ENCODE assay signal across 41 cellular contexts in genomic region chrX:13330446-13330845, GRCh38. TPM values are rescaled to one million over a fixed set of nuclear protein-coding genes. Genes with fewer than 3 reads are reported as not detected.
"Had no signal": no experiment of that assay in that cellular context is flagged by ENCODE, and none has a peak within 500 bp of the region (broad histone marks: within the 10 kb centered on the region; RNA-seq: fewer than 3 reads in every experiment).

No MANE protein-coding gene starts in this region.

- H3K9me3 ChIP-seq: adrenal gland, body of pancreas, breast epithelium had no signal

- H3K36me3 Mint-ChIP-seq: activated CD4-positive, alpha-beta memory T cell treated with anti-CD3 and anti-CD28 coated beads for 36 hours; activated naive CD4-positive, alpha-beta T cell treated with anti-CD3 and anti-CD28 coated beads, Interleukin-2, amount 50 U/mL, for 72 hours; activated naive CD8-positive, alpha-beta T cell treated with anti-CD3 and anti-CD28 coated beads for 36 hours had no signal

- H3K4me3 ChIP-seq: adrenal gland, body of pancreas, breast epithelium, cardiac muscle cell had no signal

- H3K4me1 ChIP-seq: adrenal gland, body of pancreas, breast epithelium had no signal

- H3K27ac ChIP-seq: adrenal gland, body of pancreas, brain microvascular endothelial cell, breast epithelium, cardiac muscle cell, VCaP had no signal

- H3K27ac Mint-ChIP-seq: activated B cell treated with CpG ODN at 0.5 μM for 24 hours; activated CD4-positive, alpha-beta memory T cell treated with anti-CD3 and anti-CD28 coated beads for 36 hours; activated CD4-positive, alpha-beta T cell treated with anti-CD3 and anti-CD28 coated beads, Interleukin-2, amount 10 ng/mL, durations not matched to agents 24 days and 14 days; activated CD8-positive, alpha-beta T cell treated with anti-CD3 and anti-CD28 coated beads for 36 hours; activated naive CD4-positive, alpha-beta T cell treated with anti-CD3 and anti-CD28 coated beads for 36 hours; activated naive CD4-positive, alpha-beta T cell treated with anti-CD3 and anti-CD28 coated beads, Interleukin-2, amount 50 U/mL, for 72 hours; activated naive CD8-positive, alpha-beta T cell treated with anti-CD3 and anti-CD28 coated beads for 36 hours; activated T-cell treated with anti-CD3 and anti-CD28 coated beads, Interleukin-2, amount 50 U/mL, for 72 hours; activated T-helper 1 cell treated with anti-CD3 and anti-CD28 coated beads, Interleukin-12 subunit alpha, Interleukin-12 subunit beta, Interleukin-2, Interleukin-4 antibody, amounts not matched to agents 30 ng/mL and 10 ng/mL and 1 ng/mL, durations not matched to agents 14 hours and 24 hours and 36 hours; activated T-helper 17 cell treated with anti-CD3 and anti-CD28 coated beads, Interleukin-2, amount 50 U/mL, for 72 hours; T-helper 1 cell treated with Interleukin-12 subunit alpha and Interleukin-12 subunit beta and Interleukin-4 antibody, amounts not matched to agents 30 μg/mL and 1 μg/mL, for 36 hours; T-helper 2 cell treated with Interferon-gamma antibody and Interleukin-4, amounts not matched to agents 5 μg/mL and 100 μg/mL, for 36 hours had no signal

- H3K27me3 Mint-ChIP-seq: activated B cell treated with CpG ODN at 0.5 μM for 24 hours; activated CD4-positive, alpha-beta memory T cell treated with anti-CD3 and anti-CD28 coated beads for 36 hours; activated CD4-positive, alpha-beta T cell treated with anti-CD3 and anti-CD28 coated beads, Interleukin-2, amount 10 ng/mL, durations not matched to agents 24 days and 14 days; activated CD8-positive, alpha-beta T cell treated with anti-CD3 and anti-CD28 coated beads for 36 hours; activated naive CD8-positive, alpha-beta T cell treated with anti-CD3 and anti-CD28 coated beads for 36 hours; activated T-helper 17 cell treated with anti-CD3 and anti-CD28 coated beads, Interleukin-2, amount 50 U/mL, for 72 hours; central memory CD8-positive, alpha-beta T cell had no signal

- H3K9me3 Mint-ChIP-seq: activated B cell treated with CpG ODN at 0.5 μM for 24 hours; activated CD4-positive, alpha-beta memory T cell treated with anti-CD3 and anti-CD28 coated beads for 36 hours; activated CD8-positive, alpha-beta T cell treated with anti-CD3 and anti-CD28 coated beads for 36 hours; activated naive CD4-positive, alpha-beta T cell treated with anti-CD3 and anti-CD28 coated beads for 36 hours; activated naive CD4-positive, alpha-beta T cell treated with anti-CD3 and anti-CD28 coated beads, Interleukin-2, amount 50 U/mL, for 72 hours; activated naive CD8-positive, alpha-beta T cell treated with anti-CD3 and anti-CD28 coated beads for 36 hours; activated T-cell treated with anti-CD3 and anti-CD28 coated beads, Interleukin-2, amount 50 U/mL, for 4 hours; activated T-helper 1 cell treated with anti-CD3 and anti-CD28 coated beads, Interleukin-12 subunit alpha, Interleukin-12 subunit beta, Interleukin-2, Interleukin-4 antibody, amounts not matched to agents 30 ng/mL and 10 ng/mL and 1 ng/mL, durations not matched to agents 14 hours and 24 hours and 36 hours; activated T-helper 17 cell treated with anti-CD3 and anti-CD28 coated beads, Interleukin-2, amount 50 U/mL, for 72 hours; central memory CD8-positive, alpha-beta T cell; T-helper 2 cell treated with Interferon-gamma antibody and Interleukin-4, amounts not matched to agents 5 μg/mL and 100 μg/mL, for 36 hours had no signal

- FAIRE-seq: TTC549 had no signal

- H3K36me3 ChIP-seq: adrenal gland, brain microvascular endothelial cell, breast epithelium, cardiac muscle cell had no signal

- ATAC-seq: activated CD8-positive, alpha-beta T cell treated with anti-CD3 and anti-CD28 coated beads for 36 hours; activated naive CD4-positive, alpha-beta T cell treated with anti-CD3 and anti-CD28 coated beads, Interleukin-2, amount 50 U/mL, for 72 hours; activated T-cell treated with anti-CD3 and anti-CD28 coated beads, Interleukin-2, amount 50 U/mL, for 4 hours; activated T-cell treated with anti-CD3 and anti-CD28 coated beads, Interleukin-2, amount 50 U/mL, for 72 hours; activated T-helper 17 cell treated with anti-CD3 and anti-CD28 coated beads, Interleukin-2, amount 50 U/mL, for 72 hours; body of pancreas had no signal

- H3K27me3 ChIP-seq: body of pancreas, brain microvascular endothelial cell, cardiac muscle cell had no signal

- DNase-seq: activated B cell treated with CpG ODN at 0.5 μM for 24 hours; activated CD4-positive, alpha-beta memory T cell treated with anti-CD3 and anti-CD28 coated beads for 36 hours; activated CD4-positive, alpha-beta T cell treated with anti-CD3 and anti-CD28 coated beads for 4 hours; activated CD4-positive, alpha-beta T cell treated with anti-CD3 and anti-CD28 coated beads, Interleukin-2, amount 10 ng/mL, durations not matched to agents 24 days and 14 days; activated CD4-positive, alpha-beta T cell treated with anti-CD3 and anti-CD28 coated beads, Interleukin-2, amount 50 U/mL, for 1 hour; activated CD4-positive, alpha-beta T cell treated with anti-CD3 and anti-CD28 coated beads, Interleukin-2, amount 50 U/mL, for 4 hours; activated CD4-positive, CD25-positive, alpha-beta regulatory T cell treated with anti-CD3 and anti-CD28 coated beads, Interleukin-2, amount 50 U/mL, for 72 hours; activated CD8-positive, alpha-beta memory T cell treated with anti-CD3 and anti-CD28 coated beads, Interleukin-2, amount 50 U/mL, for 4 hours; activated CD8-positive, alpha-beta T cell treated with anti-CD3 and anti-CD28 coated beads for 36 hours; activated effector memory CD4-positive, alpha-beta T cell treated with anti-CD3 and anti-CD28 coated beads, Interleukin-2, amount 50 U/mL, for 16 hours; activated gamma-delta T cell treated with Interleukin-2 at 50 U/mL for 16 hours; activated naive CD4-positive, alpha-beta T cell; activated naive CD4-positive, alpha-beta T cell treated with anti-CD3 and anti-CD28 coated beads for 36 hours; activated naive CD4-positive, alpha-beta T cell treated with anti-CD3 and anti-CD28 coated beads, Interleukin-2, amount 50 U/mL, for 16 hours; activated naive CD8-positive, alpha-beta T cell treated with anti-CD3 and anti-CD28 coated beads for 36 hours; activated T-cell treated with anti-CD3 and anti-CD28 coated beads for 4 hours; activated T-cell treated with anti-CD3 and anti-CD28 coated beads, Interleukin-2, amount 50 U/mL, for 1 hour; activated T-cell treated with anti-CD3 and anti-CD28 coated beads, Interleukin-2, amount 50 U/mL, for 4 hours; activated T-cell treated with anti-CD3 and anti-CD28 coated beads, Interleukin-2, amount 50 U/mL, for 72 hours; adrenal gland; amniotic stem cell; aorta; body of pancreas; brain microvascular endothelial cell; caudate nucleus; cerebellar nuclear complex; T-helper 1 cell; T-helper 2 cell; T-helper 9 cell had no signal

- H3K4me1 Mint-ChIP-seq: activated CD4-positive, alpha-beta T cell treated with anti-CD3 and anti-CD28 coated beads, Interleukin-2, amount 10 ng/mL, durations not matched to agents 24 days and 14 days; activated naive CD8-positive, alpha-beta T cell treated with anti-CD3 and anti-CD28 coated beads for 36 hours; activated T-helper 17 cell treated with anti-CD3 and anti-CD28 coated beads, Interleukin-2, amount 50 U/mL, for 72 hours; central memory CD8-positive, alpha-beta T cell had no signal

- H3K4me3 Mint-ChIP-seq: activated B cell treated with CpG ODN at 0.5 μM for 24 hours; activated CD4-positive, alpha-beta memory T cell treated with anti-CD3 and anti-CD28 coated beads for 36 hours; activated CD4-positive, alpha-beta T cell treated with anti-CD3 and anti-CD28 coated beads, Interleukin-2, amount 10 ng/mL, durations not matched to agents 24 days and 14 days; activated CD8-positive, alpha-beta T cell treated with anti-CD3 and anti-CD28 coated beads for 36 hours; activated naive CD4-positive, alpha-beta T cell treated with anti-CD3 and anti-CD28 coated beads for 36 hours; activated naive CD8-positive, alpha-beta T cell treated with anti-CD3 and anti-CD28 coated beads for 36 hours; activated T-cell treated with anti-CD3 and anti-CD28 coated beads, Interleukin-2, amount 50 U/mL, for 4 hours; activated T-cell treated with anti-CD3 and anti-CD28 coated beads, Interleukin-2, amount 50 U/mL, for 72 hours; activated T-helper 1 cell treated with anti-CD3 and anti-CD28 coated beads, Interleukin-12 subunit alpha, Interleukin-12 subunit beta, Interleukin-2, Interleukin-4 antibody, amounts not matched to agents 30 ng/mL and 10 ng/mL and 1 ng/mL, durations not matched to agents 14 hours and 24 hours and 36 hours; activated T-helper 17 cell treated with anti-CD3 and anti-CD28 coated beads, Interleukin-2, amount 50 U/mL, for 72 hours; central memory CD8-positive, alpha-beta T cell; T-helper 1 cell treated with Interleukin-12 subunit alpha and Interleukin-12 subunit beta and Interleukin-4 antibody, amounts not matched to agents 30 μg/mL and 1 μg/mL, for 36 hours; T-helper 2 cell treated with Interferon-gamma antibody and Interleukin-4, amounts not matched to agents 5 μg/mL and 100 μg/mL, for 36 hours had no signal

RNA-seq across cellular contexts. Expression of gene ATXN3L, which starts 10.6 kb away (rescaled TPM):
- total RNA-seq: activated B cell treated with CpG ODN at 0.5 μM for 24 hours; activated CD4-positive, alpha-beta memory T cell treated with anti-CD3 and anti-CD28 coated beads for 36 hours; activated CD4-positive, alpha-beta T cell treated with anti-CD3 and anti-CD28 coated beads, Interleukin-2, amount 10 ng/mL, durations not matched to agents 24 days and 14 days; activated CD8-positive, alpha-beta memory T cell treated with anti-CD3 and anti-CD28 coated beads for 36 hours; activated CD8-positive, alpha-beta T cell treated with anti-CD3 and anti-CD28 coated beads for 36 hours; activated naive CD4-positive, alpha-beta T cell treated with anti-CD3 and anti-CD28 coated beads for 36 hours; activated naive CD4-positive, alpha-beta T cell treated with anti-CD3 and anti-CD28 coated beads, Interleukin-2, amount 50 U/mL, for 72 hours; activated naive CD8-positive, alpha-beta T cell treated with anti-CD3 and anti-CD28 coated beads for 36 hours; activated T-cell treated with anti-CD3 and anti-CD28 coated beads, Interleukin-2, amount 50 U/mL, for 4 hours; activated T-cell treated with anti-CD3 and anti-CD28 coated beads, Interleukin-2, amount 50 U/mL, for 72 hours; activated T-helper 1 cell treated with anti-CD3 and anti-CD28 coated beads, Interleukin-12 subunit alpha, Interleukin-12 subunit beta, Interleukin-2, Interleukin-4 antibody, amounts not matched to agents 30 ng/mL and 10 ng/mL and 1 ng/mL, durations not matched to agents 14 hours and 24 hours and 36 hours; activated T-helper 17 cell treated with anti-CD3 and anti-CD28 coated beads, Interleukin-2, amount 50 U/mL, for 72 hours; adrenal gland; aorta; astrocyte; body of pancreas; breast epithelium; cardiac muscle cell had no signal
- polyA plus RNA-seq: adrenal gland, aorta, cardiac muscle cell had no signal
